ENCODE assay signal across 8 cellular contexts in genomic region chr13:30341815-30342570, GRCh38.
A peak's percentile ranks its signal among the peaks of the same experiment; 100 is the strongest.
DNase-seq lines count a peak whose midpoint lies in the region; ATAC-seq and TF ChIP-seq lines count a peak whose summit lies in the region.

No MANE protein-coding gene starts in this region.

- H3F3A ChIP-seq in DOHH2 (ENCODE audit: control insufficient read depth, insufficient read depth), result peaks cover 13% of the 10 kb centered on the region

- no peak overlapping the region for H3K4me3 ChIP-seq in DOHH2 (ENCODE audit: low read length)
- H3K4me3 ChIP-seq in RWPE2 (ENCODE audit: severe bottlenecking), result no peak overlapping the region

- no peaks in the 10 kb centered on the region for H4K20me1 ChIP-seq in DOHH2 (ENCODE audit: control insufficient read depth, insufficient read depth, low read depth, low read length)

- H3K4me2 ChIP-seq in DOHH2 (ENCODE audit: low read length), result peak overlapping the region; percentile 22; the same call in 1 of the 2 replicates

- no peaks in the 10 kb centered on the region for H3K9me2 ChIP-seq in DOHH2 (replicated peaks; ENCODE audit: control insufficient read depth, low read length)

- ATAC-seq in RWPE2 (ENCODE audit: low read depth) (peak; percentile 96), GM19324 (IDR thresholded peaks at IDR 0.05; ENCODE audit: low FRiP score, unreplicated experiment) (no peak)

- peaks cover 48% of the 10 kb centered on the region for H3K36me3 ChIP-seq in DOHH2 (ENCODE audit: control insufficient read depth, low read length)
- no peaks in the 10 kb centered on the region for H3K36me3 ChIP-seq in RWPE2 (ENCODE audit: low read depth)

- H3K27me3 ChIP-seq in DOHH2 (ENCODE audit: control insufficient read depth, low read length) (no peaks in the 10 kb centered on the region), RWPE2 (ENCODE audit: insufficient read depth, poor library complexity, severe bottlenecking) (no peaks in the 10 kb centered on the region)

- H3K4me1 ChIP-seq in DOHH2 (ENCODE audit: control insufficient read depth, low read length) (peaks cover 87% of the 10 kb centered on the region), RWPE2 (ENCODE audit: insufficient read depth, poor library complexity, severe bottlenecking) (peaks cover 27% of the 10 kb centered on the region)

- TF ChIP-seq CTCF in DOHH2 (IDR thresholded peaks at IDR 0.05; ENCODE audit: low read depth, low read length, poor library complexity, severe bottlenecking), result no peak
- TF ChIP-seq CTCF in RWPE2 (IDR thresholded peaks at IDR 0.05; ENCODE audit: poor library complexity, severe bottlenecking), result no peak

- H3K27ac ChIP-seq in DOHH2 (ENCODE audit: low read depth, low read length) (no peak overlapping the region), RWPE2 (ENCODE audit: poor library complexity, severe bottlenecking) (peak overlapping the region; percentile 14)

- H3K79me2 ChIP-seq in DOHH2 (ENCODE audit: control insufficient read depth, low read length), result no peaks in the 10 kb centered on the region

- DNase-seq in RWPE2 (ENCODE audit: low spot score), result peak; percentile 67
- DNase-seq in glomerular visceral epithelial cell (ENCODE audit: extremely low spot score), result peak; percentile 41
- peak; percentile 50 for DNase-seq in putamen (ENCODE audit: low spot score)
- DNase-seq in effector CD8-positive, alpha-beta T cell (lab: John Stamatoyannopoulos, UW), result no peak
- no peak for DNase-seq in AML-193 (lab: John Stamatoyannopoulos, UW)
- DNase-seq in stimulated activated naive CD4-positive, alpha-beta T cell (lab: John Stamatoyannopoulos, UW), result no peak

- H3K9me3 ChIP-seq in DOHH2 (ENCODE audit: control insufficient read depth, insufficient read depth, low read length), result no peaks in the 10 kb centered on the region
- H3K9me3 ChIP-seq in RWPE2 (ENCODE audit: severe bottlenecking), result no peaks in the 10 kb centered on the region

Comparison
In these comparisons a context has a peak if more than half of its experiments do, and no peak if none do; other contexts are left out.
1. DNase-seq: peak in RWPE2 (single experiment), glomerular visceral epithelial cell (single experiment) and putamen (single experiment); none in effector CD8-positive, alpha-beta T cell (single experiment), AML-193 (0 of 2) and stimulated activated naive CD4-positive, alpha-beta T cell (0 of 6).